Comparison of ENCODE assay signal across 20 cellular contexts in the genomic region with DNA sequence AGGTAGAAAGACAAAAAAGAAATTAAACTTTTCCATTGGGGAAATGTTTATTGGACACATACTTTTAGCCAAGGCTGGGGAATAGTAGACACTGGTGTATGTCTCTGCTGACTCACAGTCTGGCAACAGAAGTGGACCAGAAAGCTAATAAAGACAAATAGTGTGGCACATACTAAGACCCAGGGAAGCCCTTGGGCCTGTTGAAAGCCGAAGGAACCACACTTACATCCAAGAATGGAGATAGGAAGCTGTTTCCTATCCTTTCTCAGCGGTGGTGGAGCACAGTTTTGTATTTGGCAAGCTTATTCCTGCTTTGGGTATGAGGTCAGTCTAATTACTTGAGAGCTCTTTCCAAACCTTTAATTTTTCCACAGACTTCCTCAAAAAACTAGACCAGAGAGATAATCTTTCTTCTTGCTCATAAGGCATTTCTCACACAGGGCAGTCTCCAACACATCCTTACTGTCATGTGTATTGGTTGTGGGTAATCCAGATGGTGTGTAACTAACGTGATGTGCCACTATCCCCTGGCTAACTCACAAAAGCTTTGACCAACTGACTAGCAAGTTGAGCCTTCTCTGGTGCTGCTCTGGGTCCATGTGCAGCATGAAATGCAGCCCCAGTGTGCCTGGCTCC.
A peak's percentile ranks its signal among the peaks of the same experiment; 100 is the strongest.
DNase-seq lines count a peak whose midpoint lies in the region; ATAC-seq and TF ChIP-seq lines count a peak whose summit lies in the region.
"Had no signal": no experiment of that assay in that cellular context is flagged by ENCODE, and none has a peak within 500 bp of the region (broad histone marks: within the 10 kb centered on the region; RNA-seq: fewer than 3 reads in every experiment).

No MANE protein-coding gene starts in this region.

- no peak overlapping the region for H3K27ac Mint-ChIP-seq in endothelial cell (ENCODE audit: unreplicated experiment)
- H3K27ac Mint-ChIP-seq: CD8-positive, alpha-beta T cell; GM23338; IgD-negative memory B cell had no signal

- ATAC-seq in Right ventricle myocardium superior (ENCODE audit: poor library complexity) (peak; percentile 81), right cardiac atrium (peak; percentile 76 to 82), HG03175 (IDR thresholded peaks at IDR 0.05; ENCODE audit: unreplicated experiment) (no peak), HG03039 (IDR thresholded peaks at IDR 0.05; ENCODE audit: unreplicated experiment) (no peak)
- ATAC-seq: CD8-positive, alpha-beta T cell; GM23338; HCT116 had no signal

- H3K9me3 Mint-ChIP-seq in endothelial cell (ENCODE audit: unreplicated experiment): no peaks in the 10 kb centered on the region
- H3K9me3 Mint-ChIP-seq: CD8-positive, alpha-beta T cell; GM23338 had no signal

- H3K4me3 Mint-ChIP-seq in endothelial cell (ENCODE audit: unreplicated experiment): no peak overlapping the region
- H3K4me3 Mint-ChIP-seq: CD8-positive, alpha-beta T cell; GM23338; IgD-negative memory B cell had no signal

- no peaks in the 10 kb centered on the region for H3K36me3 ChIP-seq in MG63
- no peaks in the 10 kb centered on the region for H3K36me3 ChIP-seq in sigmoid colon

- intact Hi-C loops in Right ventricle myocardium superior (cut with DNase I) (no loop called here), right cardiac atrium (cut with DNase I) (no loop called here), sigmoid colon (cut with DNase I) (loop anchor here (5.0 kb wide), 1 partner anchor 48 kb away; no protein-coding TSS in a partner anchor)

- H3K27me3 ChIP-seq in MG63 (no peaks in the 10 kb centered on the region), right cardiac atrium (ENCODE audit: control insufficient read depth, insufficient read depth) (no peaks in the 10 kb centered on the region), sigmoid colon (no peaks in the 10 kb centered on the region)

- whole genome bisulfite sequencing in right cardiac atrium: 39% methylated on average over 3 of the region's 3 CpGs
- WGBS in sigmoid colon, 2 donors: 56 to 57% methylated on average over 3 of the region's 3 CpGs

- TF ChIP-seq POLR2A in sigmoid colon (IDR thresholded peaks at IDR 0.05): no peak

- TF ChIP-seq CTCF in sigmoid colon (IDR thresholded peaks at IDR 0.05) (no peak), endothelial cell (IDR thresholded peaks at IDR 0.05; ENCODE audit: unreplicated experiment) (no peak), coronary artery (IDR thresholded peaks at IDR 0.05) (no peak)

- no peak overlapping the region for H3K4me3 ChIP-seq in MG63
- no peak overlapping the region for H3K4me3 ChIP-seq in right cardiac atrium (ENCODE audit: low read length)
- no peak overlapping the region for H3K4me3 ChIP-seq in sigmoid colon
- no peak overlapping the region for H3K4me3 ChIP-seq in coronary artery
- H3K4me3 ChIP-seq: GM23338 had no signal

- H3K4me1 Mint-ChIP-seq in endothelial cell (ENCODE audit: unreplicated experiment): peaks cover 4% of the 10 kb centered on the region

- H3K9me3 ChIP-seq in MG63: no peaks in the 10 kb centered on the region
- H3K9me3 ChIP-seq in right cardiac atrium (ENCODE audit: control insufficient read depth, low read length): no peaks in the 10 kb centered on the region
- H3K9me3 ChIP-seq in sigmoid colon: no peaks in the 10 kb centered on the region

- H3K4me1 ChIP-seq in right cardiac atrium (ENCODE audit: control insufficient read depth, insufficient read depth, low read length): no peaks in the 10 kb centered on the region
- peaks cover 0 to 22% (median 13%) of the 10 kb centered on the region in 4 donors for H3K4me1 ChIP-seq in sigmoid colon

- TF ChIP-seq EP300 in sigmoid colon (IDR thresholded peaks at IDR 0.05): no peak

- peaks cover 1% of the 10 kb centered on the region for H3K27me3 Mint-ChIP-seq in endothelial cell (ENCODE audit: unreplicated experiment)
- H3K27me3 Mint-ChIP-seq: IgD-negative memory B cell had no signal

- DNase-seq in MG63: peak; percentile 75
- no peak for DNase-seq in Right ventricle myocardium superior
- peak in 1 of 3 donors; percentile 30 for DNase-seq in right cardiac atrium
- DNase-seq in sigmoid colon: peak; percentile 66
- DNase-seq in endothelial cell (ENCODE audit: low spot score): no peak
- no peak for DNase-seq in coronary artery (ENCODE audit: low spot score)
- DNase-seq: AML-193; C1 segment of cervical spinal cord; CD8-positive, alpha-beta T cell; DMS153; MV-4-11; NCI-H187; NCI-H446; NCI-H526; SHP77 treated with DMSO at 0.1 percent for 48 hours had no signal

- no peaks in the 10 kb centered on the region for H3K36me3 Mint-ChIP-seq in endothelial cell (ENCODE audit: low read depth, unreplicated experiment)
- H3K36me3 Mint-ChIP-seq: CD8-positive, alpha-beta T cell; IgD-negative memory B cell had no signal

- H3K27ac ChIP-seq in right cardiac atrium (ENCODE audit: low read length) (no peak overlapping the region), sigmoid colon (peak overlapping the region; percentile 56 to 80 (median 69)), coronary artery (peak overlapping the region in 1 of 2 donors; percentile 51)

Comparison
In these comparisons a context has a peak if more than half of its experiments do, and no peak if none do; other contexts are left out.
1. DNase-seq: peak in MG63 (single experiment) and sigmoid colon (single experiment); none in Right ventricle myocardium superior (single experiment), endothelial cell (single experiment) and coronary artery (single experiment).
2. ATAC-seq: peak in Right ventricle myocardium superior (single experiment) and right cardiac atrium (2 of 2); none in HG03175 (single experiment) and HG03039 (single experiment).